Comparison of ENCODE assay signal across 1 cellular context in the genomic region with DNA sequence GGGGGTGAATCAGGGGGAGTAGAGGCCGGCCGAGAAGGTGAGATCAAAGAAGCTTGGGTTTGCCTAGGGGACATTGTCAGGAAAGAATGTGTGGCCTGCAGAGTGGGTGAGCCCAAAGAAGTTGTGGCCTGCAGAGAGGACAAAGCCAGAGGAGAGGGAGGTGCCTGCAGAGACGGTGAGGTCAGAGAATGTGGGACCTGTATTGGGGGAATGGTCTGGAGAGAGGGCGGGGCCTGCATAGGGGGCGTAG.
TF ChIP-seq lines count a peak whose summit lies in the region.

No MANE protein-coding gene starts in this region.

TF ChIP-seq in GM23338, 12 proteins besides CTCF, POLR2A, EP300 and RAD21:
- TF ChIP-seq, protein P1, sequence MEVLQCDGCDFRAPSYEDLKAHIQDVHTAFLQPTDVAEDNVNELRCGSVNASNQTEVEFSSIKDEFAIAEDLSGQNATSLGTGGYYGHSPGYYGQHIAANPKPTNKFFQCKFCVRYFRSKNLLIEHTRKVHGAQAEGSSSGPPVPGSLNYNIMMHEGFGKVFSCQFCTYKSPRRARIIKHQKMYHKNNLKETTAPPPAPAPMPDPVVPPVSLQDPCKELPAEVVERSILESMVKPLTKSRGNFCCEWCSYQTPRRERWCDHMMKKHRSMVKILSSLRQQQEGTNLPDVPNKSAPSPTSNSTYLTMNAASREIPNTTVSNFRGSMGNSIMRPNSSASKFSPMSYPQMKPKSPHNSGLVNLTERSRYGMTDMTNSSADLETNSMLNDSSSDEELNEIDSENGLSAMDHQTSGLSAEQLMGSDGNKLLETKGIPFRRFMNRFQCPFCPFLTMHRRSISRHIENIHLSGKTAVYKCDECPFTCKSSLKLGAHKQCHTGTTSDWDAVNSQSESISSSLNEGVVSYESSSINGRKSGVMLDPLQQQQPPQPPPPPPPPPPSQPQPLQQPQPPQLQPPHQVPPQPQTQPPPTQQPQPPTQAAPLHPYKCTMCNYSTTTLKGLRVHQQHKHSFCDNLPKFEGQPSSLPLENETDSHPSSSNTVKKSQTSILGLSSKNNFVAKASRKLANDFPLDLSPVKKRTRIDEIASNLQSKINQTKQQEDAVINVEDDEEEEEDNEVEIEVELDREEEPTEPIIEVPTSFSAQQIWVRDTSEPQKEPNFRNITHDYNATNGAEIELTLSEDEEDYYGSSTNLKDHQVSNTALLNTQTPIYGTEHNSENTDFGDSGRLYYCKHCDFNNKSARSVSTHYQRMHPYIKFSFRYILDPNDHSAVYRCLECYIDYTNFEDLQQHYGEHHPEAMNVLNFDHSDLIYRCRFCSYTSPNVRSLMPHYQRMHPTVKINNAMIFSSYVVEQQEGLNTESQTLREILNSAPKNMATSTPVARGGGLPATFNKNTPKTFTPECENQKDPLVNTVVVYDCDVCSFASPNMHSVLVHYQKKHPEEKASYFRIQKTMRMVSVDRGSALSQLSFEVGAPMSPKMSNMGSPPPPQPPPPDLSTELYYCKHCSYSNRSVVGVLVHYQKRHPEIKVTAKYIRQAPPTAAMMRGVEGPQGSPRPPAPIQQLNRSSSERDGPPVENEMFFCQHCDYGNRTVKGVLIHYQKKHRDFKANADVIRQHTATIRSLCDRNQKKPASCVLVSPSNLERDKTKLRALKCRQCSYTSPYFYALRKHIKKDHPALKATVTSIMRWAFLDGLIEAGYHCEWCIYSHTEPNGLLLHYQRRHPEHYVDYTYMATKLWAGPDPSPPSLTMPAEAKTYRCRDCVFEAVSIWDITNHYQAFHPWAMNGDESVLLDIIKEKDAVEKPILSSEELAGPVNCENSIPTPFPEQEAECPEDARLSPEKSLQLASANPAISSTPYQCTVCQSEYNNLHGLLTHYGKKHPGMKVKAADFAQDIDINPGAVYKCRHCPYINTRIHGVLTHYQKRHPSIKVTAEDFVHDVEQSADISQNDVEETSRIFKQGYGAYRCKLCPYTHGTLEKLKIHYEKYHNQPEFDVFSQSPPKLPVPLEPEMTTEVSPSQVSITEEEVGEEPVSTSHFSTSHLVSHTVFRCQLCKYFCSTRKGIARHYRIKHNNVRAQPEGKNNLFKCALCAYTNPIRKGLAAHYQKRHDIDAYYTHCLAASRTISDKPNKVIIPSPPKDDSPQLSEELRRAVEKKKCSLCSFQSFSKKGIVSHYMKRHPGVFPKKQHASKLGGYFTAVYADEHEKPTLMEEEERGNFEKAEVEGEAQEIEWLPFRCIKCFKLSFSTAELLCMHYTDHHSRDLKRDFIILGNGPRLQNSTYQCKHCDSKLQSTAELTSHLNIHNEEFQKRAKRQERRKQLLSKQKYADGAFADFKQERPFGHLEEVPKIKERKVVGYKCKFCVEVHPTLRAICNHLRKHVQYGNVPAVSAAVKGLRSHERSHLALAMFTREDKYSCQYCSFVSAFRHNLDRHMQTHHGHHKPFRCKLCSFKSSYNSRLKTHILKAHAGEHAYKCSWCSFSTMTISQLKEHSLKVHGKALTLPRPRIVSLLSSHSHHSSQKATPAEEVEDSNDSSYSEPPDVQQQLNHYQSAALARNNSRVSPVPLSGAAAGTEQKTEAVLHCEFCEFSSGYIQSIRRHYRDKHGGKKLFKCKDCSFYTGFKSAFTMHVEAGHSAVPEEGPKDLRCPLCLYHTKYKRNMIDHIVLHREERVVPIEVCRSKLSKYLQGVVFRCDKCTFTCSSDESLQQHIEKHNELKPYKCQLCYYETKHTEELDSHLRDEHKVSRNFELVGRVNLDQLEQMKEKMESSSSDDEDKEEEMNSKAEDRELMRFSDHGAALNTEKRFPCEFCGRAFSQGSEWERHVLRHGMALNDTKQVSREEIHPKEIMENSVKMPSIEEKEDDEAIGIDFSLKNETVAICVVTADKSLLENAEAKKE (CRISPR knock-in tag; IDR thresholded peaks at IDR 0.05) = no peak
- TF ChIP-seq JUNB (IDR thresholded peaks at IDR 0.05; ENCODE audit: unreplicated experiment) (no peak), POLR2AphosphoS5 (IDR thresholded peaks at IDR 0.05; ENCODE audit: low read depth) (no peak), EZH2 (IDR thresholded peaks at IDR 0.05; ENCODE audit: low read depth, unreplicated experiment) (no peak), ZNF331 (CRISPR knock-in tag; IDR thresholded peaks at IDR 0.05; ENCODE audit: low read depth) (no peak), EZH2phosphoT487 (IDR thresholded peaks at IDR 0.05; ENCODE audit: unreplicated experiment) (no peak), NANOG (IDR thresholded peaks at IDR 0.05; ENCODE audit: borderline replicate concordance) (no peak), STAT1 (IDR thresholded peaks at IDR 0.05; ENCODE audit: unreplicated experiment) (no peak), CREB1 (CRISPR knock-in tag; IDR thresholded peaks at IDR 0.05; ENCODE audit: low read depth) (no peak), ZNF114 (CRISPR knock-in tag; IDR thresholded peaks at IDR 0.05) (no peak)
- TF ChIP-seq, protein P2, sequence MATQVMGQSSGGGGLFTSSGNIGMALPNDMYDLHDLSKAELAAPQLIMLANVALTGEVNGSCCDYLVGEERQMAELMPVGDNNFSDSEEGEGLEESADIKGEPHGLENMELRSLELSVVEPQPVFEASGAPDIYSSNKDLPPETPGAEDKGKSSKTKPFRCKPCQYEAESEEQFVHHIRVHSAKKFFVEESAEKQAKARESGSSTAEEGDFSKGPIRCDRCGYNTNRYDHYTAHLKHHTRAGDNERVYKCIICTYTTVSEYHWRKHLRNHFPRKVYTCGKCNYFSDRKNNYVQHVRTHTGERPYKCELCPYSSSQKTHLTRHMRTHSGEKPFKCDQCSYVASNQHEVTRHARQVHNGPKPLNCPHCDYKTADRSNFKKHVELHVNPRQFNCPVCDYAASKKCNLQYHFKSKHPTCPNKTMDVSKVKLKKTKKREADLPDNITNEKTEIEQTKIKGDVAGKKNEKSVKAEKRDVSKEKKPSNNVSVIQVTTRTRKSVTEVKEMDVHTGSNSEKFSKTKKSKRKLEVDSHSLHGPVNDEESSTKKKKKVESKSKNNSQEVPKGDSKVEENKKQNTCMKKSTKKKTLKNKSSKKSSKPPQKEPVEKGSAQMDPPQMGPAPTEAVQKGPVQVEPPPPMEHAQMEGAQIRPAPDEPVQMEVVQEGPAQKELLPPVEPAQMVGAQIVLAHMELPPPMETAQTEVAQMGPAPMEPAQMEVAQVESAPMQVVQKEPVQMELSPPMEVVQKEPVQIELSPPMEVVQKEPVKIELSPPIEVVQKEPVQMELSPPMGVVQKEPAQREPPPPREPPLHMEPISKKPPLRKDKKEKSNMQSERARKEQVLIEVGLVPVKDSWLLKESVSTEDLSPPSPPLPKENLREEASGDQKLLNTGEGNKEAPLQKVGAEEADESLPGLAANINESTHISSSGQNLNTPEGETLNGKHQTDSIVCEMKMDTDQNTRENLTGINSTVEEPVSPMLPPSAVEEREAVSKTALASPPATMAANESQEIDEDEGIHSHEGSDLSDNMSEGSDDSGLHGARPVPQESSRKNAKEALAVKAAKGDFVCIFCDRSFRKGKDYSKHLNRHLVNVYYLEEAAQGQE (IDR thresholded peaks at IDR 0.05; ENCODE audit: unreplicated experiment) = no peak
- TF ChIP-seq, protein P3, sequence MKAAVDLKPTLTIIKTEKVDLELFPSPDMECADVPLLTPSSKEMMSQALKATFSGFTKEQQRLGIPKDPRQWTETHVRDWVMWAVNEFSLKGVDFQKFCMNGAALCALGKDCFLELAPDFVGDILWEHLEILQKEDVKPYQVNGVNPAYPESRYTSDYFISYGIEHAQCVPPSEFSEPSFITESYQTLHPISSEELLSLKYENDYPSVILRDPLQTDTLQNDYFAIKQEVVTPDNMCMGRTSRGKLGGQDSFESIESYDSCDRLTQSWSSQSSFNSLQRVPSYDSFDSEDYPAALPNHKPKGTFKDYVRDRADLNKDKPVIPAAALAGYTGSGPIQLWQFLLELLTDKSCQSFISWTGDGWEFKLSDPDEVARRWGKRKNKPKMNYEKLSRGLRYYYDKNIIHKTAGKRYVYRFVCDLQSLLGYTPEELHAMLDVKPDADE (IDR thresholded peaks at IDR 0.05) = no peak
TF ChIP-seq in GM23338: peak in this region for 0.
